ENCODE assay signal across 8 cellular contexts in the genomic region with DNA sequence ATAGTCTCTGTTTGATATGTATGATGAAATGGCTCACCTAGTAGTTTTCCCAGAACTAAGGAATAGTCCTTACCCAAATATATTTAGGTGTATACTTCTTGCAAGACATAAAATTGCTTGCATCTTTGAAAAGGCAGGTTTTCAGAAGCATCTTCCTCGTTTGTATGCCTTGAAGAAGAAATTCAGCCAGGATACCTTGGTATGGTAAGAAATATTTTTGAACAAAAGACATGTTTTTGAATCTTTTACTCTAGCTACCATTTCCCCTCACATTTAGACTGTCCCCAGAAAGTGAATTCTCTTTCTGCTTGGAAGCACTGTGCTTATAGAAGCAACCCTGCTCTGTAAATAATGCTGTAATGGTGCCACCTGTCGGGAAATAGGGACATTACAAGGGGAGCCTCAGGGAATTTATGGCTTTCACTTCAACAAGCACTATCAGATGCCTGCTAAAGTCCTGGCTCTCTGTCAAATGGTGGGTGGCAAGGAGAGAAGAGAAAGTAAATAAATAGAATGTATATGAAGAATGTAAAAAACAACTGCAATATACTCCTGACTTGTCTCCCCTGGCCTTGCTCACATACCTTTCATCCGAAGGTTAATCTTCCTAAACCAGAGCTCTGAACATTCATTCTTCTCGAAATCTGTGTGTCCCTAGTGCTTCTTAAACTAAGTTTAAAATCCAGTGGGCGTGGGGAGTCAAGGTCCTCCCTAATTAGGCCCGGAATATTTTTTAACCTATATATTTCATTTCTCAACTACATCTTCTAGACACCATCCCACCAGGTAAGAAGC. TPM values are rescaled to one million over a fixed set of nuclear protein-coding genes. Genes with fewer than 3 reads are reported as not detected.
DNase-seq lines count a peak whose midpoint lies in the region; ATAC-seq and TF ChIP-seq lines count a peak whose summit lies in the region.

No MANE protein-coding gene starts in this region.

- CTCF ChIA-PET in WTC11 (lab: Charles Lee): interaction anchor here (0.6 to 2.9 kb wide), 20 partner anchors 8 to 580 kb away, joined by 3 to 20 read pairs (median 4); a partner anchor contains a TSS

- H3K23ac ChIP-seq in H9 (ENCODE audit: insufficient read length, low read depth, low read length): no peak overlapping the region

- peaks cover 94% of the 10 kb centered on the region for H3K27me3 Mint-ChIP-seq in H9 (ENCODE audit: low read depth)
- H3K27me3 Mint-ChIP-seq in WTC11 (ENCODE audit: low read depth): peaks cover 90% of the 10 kb centered on the region

- H3K27me3 ChIP-seq in H9 (ENCODE audit: insufficient read depth, low read length): peaks cover 9% of the 10 kb centered on the region; the same call in 1 of the 2 replicates

- peaks cover 3% of the 10 kb centered on the region for H3K23me2 ChIP-seq in H9 (ENCODE audit: insufficient read length, low read depth, low read length, poor library complexity, severe bottlenecking)

- POLR2A ChIA-PET in WTC11 (lab: Charles Lee): no interaction called here

- ATAC-seq in WTC11 (peak; percentile 76), HG03135 (IDR thresholded peaks at IDR 0.05; ENCODE audit: unreplicated experiment) (no peak)

- no peak overlapping the region for H3K9ac ChIP-seq in H9 (ENCODE audit: extremely low read depth, insufficient read length, low read length)

- H3K36me3 Mint-ChIP-seq in H9 (ENCODE audit: insufficient read depth in 1 of 3, low read depth in 3 of 3) (no peaks in the 10 kb centered on the region), WTC11 (no peaks in the 10 kb centered on the region)

- WGBS in H9 (ENCODE audit: extremely low coverage, insufficient read length, low lambda C conversion rate): no CpG with 5 or more reads among the region's 6 CpGs

- H3K4me1 ChIP-seq in H9 (ENCODE audit: insufficient read depth, low read length): no peaks in the 10 kb centered on the region

- no peaks in the 10 kb centered on the region for H4K20me1 ChIP-seq in H9 (ENCODE audit: control insufficient read depth, insufficient read depth, insufficient read length)

- peak; percentile 60 for DNase-seq in DMS153 (lab: John Stamatoyannopoulos, UW)
- peak; percentile 74 for DNase-seq in H9
- peak; percentile 48 for DNase-seq in NCI-H2107 (lab: John Stamatoyannopoulos, UW)
- DNase-seq in WTC11 (ENCODE audit: low spot score): peak; percentile 79
- DNase-seq in caudate nucleus (lab: John Stamatoyannopoulos, UW): peak in 48 of 61 donors; percentile 3 to 91 (median 32)
- DNase-seq in kidney tubule cell (ENCODE audit: low spot score): peak; percentile 67
- DNase-seq in stimulated activated CD4-positive, alpha-beta T cell treated with anti-CD3 and anti-CD28 coated beads, Interleukin-4, amount 100 ng/mL, for 1 hour: peak; percentile 63

- no peak overlapping the region for H2AK5ac ChIP-seq in H9 (ENCODE audit: insufficient read length, low read length)

- no peak overlapping the region for H3K27ac Mint-ChIP-seq in H9
- no peak overlapping the region for H3K27ac Mint-ChIP-seq in WTC11

- H2BK15ac ChIP-seq in H9 (ENCODE audit: low read depth, low read length): no peak overlapping the region

- H4K8ac ChIP-seq in H9 (replicated peaks; ENCODE audit: insufficient read length, low read depth, low read length): no peak overlapping the region

- no peaks in the 10 kb centered on the region for H3K79me1 ChIP-seq in H9 (ENCODE audit: insufficient read depth, low read depth, low read length, poor library complexity, severe bottlenecking)

- no peak overlapping the region for H3K14ac ChIP-seq in H9 (ENCODE audit: insufficient read depth, low read length)

- H3K4ac ChIP-seq in H9 (ENCODE audit: low read depth, low read length): no peak overlapping the region

- H2BK20ac ChIP-seq in H9 (ENCODE audit: low read depth, low read length, poor library complexity, severe bottlenecking): no peak overlapping the region

- peak; percentile 87 for TF ChIP-seq CTCF in H9 (conservative IDR thresholded peaks at IDR 0.05)
- peak; percentile 63 for TF ChIP-seq CTCF in WTC11 (IDR thresholded peaks at IDR 0.05)

- H3K4me1 Mint-ChIP-seq in H9 (peaks cover 16 to 19% of the 10 kb centered on the region in 2 experiments), WTC11 (peaks cover 15% of the 10 kb centered on the region)

- H3K9me3 Mint-ChIP-seq in H9 (no peaks in the 10 kb centered on the region; a peak in 1 of 5 replicates), WTC11 (0 out of 2 replicates have a peak, but pooled peaks cover 3% of the 10 kb centered on the region)

- H3K18ac ChIP-seq in H9 (ENCODE audit: insufficient read length, low read depth, low read length): no peak overlapping the region

- H3K27ac ChIP-seq in H9 (ENCODE audit: insufficient read length, low read depth, low read length): no peak overlapping the region
- H3K27ac ChIP-seq in caudate nucleus (ENCODE audit: low read depth, low read length): no peak overlapping the region

- H2BK12ac ChIP-seq in H9 (ENCODE audit: insufficient read length, low read depth, low read length): no peak overlapping the region

- no peak overlapping the region for H4K91ac ChIP-seq in H9 (ENCODE audit: insufficient read length, low read depth, low read length)

- no peak overlapping the region for H4K5ac ChIP-seq in H9 (ENCODE audit: insufficient read length, low read depth, low read length)

- no peak overlapping the region for H3K4me3 Mint-ChIP-seq in H9
- no peak overlapping the region for H3K4me3 Mint-ChIP-seq in WTC11

- no peak overlapping the region for H3K56ac ChIP-seq in H9 (ENCODE audit: insufficient read length, low read depth, low read length)

- no peak overlapping the region for H3K4me2 ChIP-seq in H9 (ENCODE audit: insufficient read depth, insufficient read length, low read length)

- H3K79me2 ChIP-seq in H9 (ENCODE audit: insufficient read depth, low read length): no peaks in the 10 kb centered on the region

- H3K9me3 ChIP-seq in H9 (ENCODE audit: control insufficient read depth, low read depth, low read length): no peaks in the 10 kb centered on the region

- H3T11ph ChIP-seq in H9 (ENCODE audit: low read length): no peak overlapping the region

- H2BK120ac ChIP-seq in H9 (ENCODE audit: low read depth, low read length, poor library complexity, severe bottlenecking): no peak overlapping the region

- no peak overlapping the region for H2AFZ ChIP-seq in H9 (ENCODE audit: low read length)

- no peak overlapping the region for H2BK5ac ChIP-seq in H9 (ENCODE audit: insufficient read length, low read length)

TF ChIP-seq in WTC11, 78 proteins besides CTCF, POLR2A, EP300 and RAD21:
- TF ChIP-seq, protein P1, sequence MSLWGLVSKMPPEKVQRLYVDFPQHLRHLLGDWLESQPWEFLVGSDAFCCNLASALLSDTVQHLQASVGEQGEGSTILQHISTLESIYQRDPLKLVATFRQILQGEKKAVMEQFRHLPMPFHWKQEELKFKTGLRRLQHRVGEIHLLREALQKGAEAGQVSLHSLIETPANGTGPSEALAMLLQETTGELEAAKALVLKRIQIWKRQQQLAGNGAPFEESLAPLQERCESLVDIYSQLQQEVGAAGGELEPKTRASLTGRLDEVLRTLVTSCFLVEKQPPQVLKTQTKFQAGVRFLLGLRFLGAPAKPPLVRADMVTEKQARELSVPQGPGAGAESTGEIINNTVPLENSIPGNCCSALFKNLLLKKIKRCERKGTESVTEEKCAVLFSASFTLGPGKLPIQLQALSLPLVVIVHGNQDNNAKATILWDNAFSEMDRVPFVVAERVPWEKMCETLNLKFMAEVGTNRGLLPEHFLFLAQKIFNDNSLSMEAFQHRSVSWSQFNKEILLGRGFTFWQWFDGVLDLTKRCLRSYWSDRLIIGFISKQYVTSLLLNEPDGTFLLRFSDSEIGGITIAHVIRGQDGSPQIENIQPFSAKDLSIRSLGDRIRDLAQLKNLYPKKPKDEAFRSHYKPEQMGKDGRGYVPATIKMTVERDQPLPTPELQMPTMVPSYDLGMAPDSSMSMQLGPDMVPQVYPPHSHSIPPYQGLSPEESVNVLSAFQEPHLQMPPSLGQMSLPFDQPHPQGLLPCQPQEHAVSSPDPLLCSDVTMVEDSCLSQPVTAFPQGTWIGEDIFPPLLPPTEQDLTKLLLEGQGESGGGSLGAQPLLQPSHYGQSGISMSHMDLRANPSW (CRISPR knock-in tag; conservative IDR thresholded peaks at IDR 0.05; ENCODE audit: low read depth): no peak
- TF ChIP-seq, protein P2, sequence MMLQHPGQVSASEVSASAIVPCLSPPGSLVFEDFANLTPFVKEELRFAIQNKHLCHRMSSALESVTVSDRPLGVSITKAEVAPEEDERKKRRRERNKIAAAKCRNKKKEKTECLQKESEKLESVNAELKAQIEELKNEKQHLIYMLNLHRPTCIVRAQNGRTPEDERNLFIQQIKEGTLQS (CRISPR knock-in tag; conservative IDR thresholded peaks at IDR 0.05): no peak
- no peak for TF ChIP-seq ZNF121 (CRISPR knock-in tag; IDR thresholded peaks at IDR 0.05)
- no peak for TF ChIP-seq SMAD3 (CRISPR knock-in tag; IDR thresholded peaks at IDR 0.05; ENCODE audit: borderline replicate concordance)
- no peak for TF ChIP-seq IRF2 (CRISPR knock-in tag; IDR thresholded peaks at IDR 0.05; ENCODE audit: borderline replicate concordance, low read depth)
- no peak for TF ChIP-seq MXD4 (CRISPR knock-in tag; IDR thresholded peaks at IDR 0.05; ENCODE audit: borderline replicate concordance)
- no peak for TF ChIP-seq OVOL2 (CRISPR knock-in tag; IDR thresholded peaks at IDR 0.05; ENCODE audit: borderline replicate concordance)
- TF ChIP-seq FOXJ3 (CRISPR knock-in tag; IDR thresholded peaks at IDR 0.05; ENCODE audit: borderline replicate concordance): no peak
- no peak for TF ChIP-seq ZNF317 (CRISPR knock-in tag; IDR thresholded peaks at IDR 0.05; ENCODE audit: borderline replicate concordance, low read depth)
- no peak for TF ChIP-seq TEAD4 (CRISPR knock-in tag; IDR thresholded peaks at IDR 0.05)
- no peak for TF ChIP-seq CREM (CRISPR knock-in tag; IDR thresholded peaks at IDR 0.05)

RNA-seq across cellular contexts. Expression of a gene that starts 6.1 kb away (rescaled TPM):
- total RNA-seq in H9 (2021): 0.11 and 0.13 TPM in 2 replicates
- 1.4 to 1.6 TPM (median 1.5 TPM) in 3 replicates for total RNA-seq in WTC11 (2021)

RNA-seq across cellular contexts. Expression of a gene that starts 13.6 kb away (rescaled TPM):
- total RNA-seq in H9 (2021) (not detected in 2 replicates), WTC11 (2021) (not detected in 3 replicates)

RNA-seq across cellular contexts. Expression of a gene that starts 32.2 kb away (rescaled TPM):
- total RNA-seq in H9 (2021) (8.9 and 10.9 TPM in 2 replicates), WTC11 (2021) (7.4 to 11.3 TPM (median 8.8 TPM) in 3 replicates)
